In genomic region chr5:132873119-132873929, GRCh38 we compare ENCODE assay signal across 11 cellular contexts. TPM values are rescaled to one million over a fixed set of nuclear protein-coding genes. Genes with fewer than 3 reads are reported as not detected.
DNase-seq lines count a peak whose midpoint lies in the region; ATAC-seq, FAIRE-seq and TF ChIP-seq lines count a peak whose summit lies in the region.
"Had no signal": no experiment of that assay in that cellular context is flagged by ENCODE, and none has a peak within 500 bp of the region (broad histone marks: within the 10 kb centered on the region; RNA-seq: fewer than 3 reads in every experiment).

Gene LEAP2, plus strand, starts transcription at chr5:132873668. Its CDS starts 27 bp downstream, at chr5:132873695.

- peak within 1 kb of the TSS; percentile 54 to 75 (median 67) for H3K27ac ChIP-seq in pancreas

- DNase-seq in GM03348 (ENCODE audit: low spot score) (peak; percentile 18), activated B cell treated with CpG ODN at 0.5 μM for 24 hours (no peak), immature natural killer cell (no peak), pancreas (peak in 3 of 6 donors; percentile 40 to 44 (median 43)), T-helper 9 cell (no peak), NCI-H146 (lab: John Stamatoyannopoulos, UW) (no peak), activated T-cell treated with anti-CD3 and anti-CD28 coated beads for 4 hours (no peak)
- DNase-seq: kidney glomerular epithelial cell, sigmoid colon had no signal

- H3K4me1 ChIP-seq in pancreas, result peaks cover 7 to 18% (median 12%) of the 10 kb centered on the region in 3 donors

- POLR2A ChIA-PET in activated B cell treated with CpG ODN at 0.5 μM for 24 hours (lab: Charles Lee), result interaction anchor here (0.6 kb wide), 1 partner anchor 1237 kb away, joined by 3 read pairs; no protein-coding TSS in a partner anchor

- H3K27me3 ChIP-seq in pancreas, result no peaks in the 10 kb centered on the region
- H3K27me3 ChIP-seq: sigmoid colon had no signal

- H3K27me3 Mint-ChIP-seq in activated B cell treated with CpG ODN at 0.5 μM for 24 hours, result no peaks in the 10 kb centered on the region
- peaks cover 1 to 4% (median 3%) of the 10 kb centered on the region in 3 donors for H3K27me3 Mint-ChIP-seq in immature natural killer cell (ENCODE audit: low read depth in 3 of 3)

- H3K9me3 Mint-ChIP-seq in activated B cell treated with CpG ODN at 0.5 μM for 24 hours, result no peaks in the 10 kb centered on the region
- no peaks in the 10 kb centered on the region for H3K9me3 Mint-ChIP-seq in immature natural killer cell

- CTCF ChIA-PET in activated B cell treated with CpG ODN at 0.5 μM for 24 hours (lab: Charles Lee), result no interaction called here

- H3K36me3 Mint-ChIP-seq in activated B cell treated with CpG ODN at 0.5 μM for 24 hours (ENCODE audit: low read depth) (peaks cover 56% of the 10 kb centered on the region), immature natural killer cell (peaks cover 0 to 6% (median 3%) of the 10 kb centered on the region in 3 donors)

- intact Hi-C loops in activated B cell treated with CpG ODN at 0.5 μM for 24 hours (cut with micrococcal nuclease), result no loop called here
- intact Hi-C loops in pancreas (cut with DNase I), result no loop called here

- no peak for FAIRE-seq in pancreas (lab: Jason Lieb, UNC)
- FAIRE-seq: TTC549 had no signal

- H3K4me3 Mint-ChIP-seq in activated B cell treated with CpG ODN at 0.5 μM for 24 hours, result no peak within 1 kb of the TSS
- no peak within 1 kb of the TSS for H3K4me3 Mint-ChIP-seq in immature natural killer cell

- 21 to 25% methylated on average over 6 of the region's 6 CpGs for WGBS in pancreas, 2 donors

- peak within 1 kb of the TSS; percentile 6 for H3K27ac Mint-ChIP-seq in activated B cell treated with CpG ODN at 0.5 μM for 24 hours
- peak within 1 kb of the TSS in 4 of 6 donors; percentile 20 to 84 (median 27) for H3K27ac Mint-ChIP-seq in immature natural killer cell

- H3K4me1 Mint-ChIP-seq in activated B cell treated with CpG ODN at 0.5 μM for 24 hours (no peaks in the 10 kb centered on the region), immature natural killer cell (peaks cover 0 to 7% of the 10 kb centered on the region in 2 donors)

- H3K36me3 ChIP-seq in pancreas, result peaks cover 0 to 11% (median 0%) of the 10 kb centered on the region in 3 donors

- ATAC-seq in activated B cell treated with CpG ODN at 0.5 μM for 24 hours (ENCODE audit: low read depth) (no peak), pancreas (peak; percentile 72 to 86 (median 80)), HG02610 (IDR thresholded peaks at IDR 0.05; ENCODE audit: unreplicated experiment) (no peak)

- no peak within 1 kb of the TSS for H3K4me3 ChIP-seq in pancreas
- H3K4me3 ChIP-seq: sigmoid colon had no signal

- TF ChIP-seq CTCF in activated B cell treated with CpG ODN at 0.5 μM for 24 hours (IDR thresholded peaks at IDR 0.05) (no peak), pancreas (IDR thresholded peaks at IDR 0.05) (no peak)

- no peaks in the 10 kb centered on the region for H3K9me3 ChIP-seq in pancreas
- H3K9me3 ChIP-seq: sigmoid colon had no signal

RNA-seq across cellular contexts. Expression of gene LEAP2, which starts in this region (rescaled TPM):
- total RNA-seq in activated B cell treated with CpG ODN at 0.5 μM for 24 hours, result 2.5 and 3.3 TPM in 2 replicates
- 1 to 10 TPM in 1 of 3 donors, under 1 TPM in 2; 0.50 to 2.0 (median 0.54) TPM for polyA plus RNA-seq in immature natural killer cell
- 1 to 10 TPM in 3 of 6 donors, under 1 TPM in 3; 0.55 to 2.0 (median 1.1) TPM for total RNA-seq in pancreas
- 1 to 10 TPM; 2.3 to 3.9 TPM for polyA plus RNA-seq in pancreas

Comparison
In these comparisons a context has a peak if more than half of its experiments do, and no peak if none do; other contexts are left out.
1. ATAC-seq: peak in pancreas (4 of 4); none in activated B cell treated with CpG ODN at 0.5 μM for 24 hours (single experiment) and HG02610 (single experiment).